ENCODE assay signal across 18 cellular contexts in the genomic region with DNA sequence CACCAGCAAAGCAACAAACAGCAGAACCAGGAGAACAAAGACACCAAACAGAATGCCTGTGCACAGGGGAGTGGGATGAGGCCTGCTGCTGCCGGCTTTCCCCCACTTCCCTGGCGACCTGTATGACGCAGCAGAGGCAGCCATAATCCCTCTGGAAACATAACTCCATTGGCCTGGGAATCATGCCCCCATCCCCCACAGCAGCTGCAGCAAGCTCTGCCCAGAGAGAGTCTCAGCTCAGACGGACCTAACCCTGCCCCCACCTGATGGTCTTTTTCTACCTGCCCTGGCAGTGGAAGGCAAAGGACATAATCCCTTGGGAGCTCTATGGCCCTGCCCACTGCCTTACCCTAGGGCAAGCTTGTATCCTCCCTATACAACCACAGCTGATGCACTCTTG.
DNase-seq lines count a peak whose midpoint lies in the region; ATAC-seq and TF ChIP-seq lines count a peak whose summit lies in the region.
"Had no signal": no experiment of that assay in that cellular context is flagged by ENCODE, and none has a peak within 500 bp of the region (broad histone marks: within the 10 kb centered on the region; RNA-seq: fewer than 3 reads in every experiment).

No MANE protein-coding gene starts in this region.

- H3K27ac ChIP-seq in endodermal cell (ENCODE audit: low read depth, low read length), result no peak overlapping the region
- no peak overlapping the region for H3K27ac ChIP-seq in aorta (ENCODE audit: low read depth in 1 of 2, low read length in 2 of 2)

- no peaks in the 10 kb centered on the region for H3K9me3 ChIP-seq in endodermal cell (ENCODE audit: control insufficient read depth, low read length)
- H3K9me3 ChIP-seq in aorta (ENCODE audit: control insufficient read depth, low read length), result no peaks in the 10 kb centered on the region

- no peak overlapping the region for H3K9ac ChIP-seq in endodermal cell (ENCODE audit: extremely low read depth, low read length, poor library complexity, severe bottlenecking)

- H3K36me3 ChIP-seq in endodermal cell (ENCODE audit: control insufficient read depth, insufficient read depth, low read length) (no peaks in the 10 kb centered on the region), aorta (ENCODE audit: control insufficient read depth in 1 of 2, insufficient read depth in 2 of 2, low read length in 1 of 2) (no peaks in the 10 kb centered on the region)

- H3K4me1 Mint-ChIP-seq in endodermal cell, result peaks cover 10% of the 10 kb centered on the region
- H3K4me1 Mint-ChIP-seq: B cell; CD4-positive, CD25-positive, alpha-beta regulatory T cell had no signal

- no peak for TF ChIP-seq CTCF in endodermal cell (conservative IDR thresholded peaks at IDR 0.05)

- peaks cover 8% of the 10 kb centered on the region for H3K36me3 Mint-ChIP-seq in endodermal cell (ENCODE audit: low read depth)
- H3K36me3 Mint-ChIP-seq: CD4-positive, CD25-positive, alpha-beta regulatory T cell had no signal

- H3K9me3 Mint-ChIP-seq in endodermal cell, result peaks cover 7% of the 10 kb centered on the region

- H3K27me3 ChIP-seq in endodermal cell (ENCODE audit: control insufficient read depth, insufficient read depth, low read length, poor library complexity, severe bottlenecking) (no peaks in the 10 kb centered on the region), aorta (ENCODE audit: control insufficient read depth in 1 of 2, insufficient read depth in 2 of 2, low read length in 1 of 2) (no peaks in the 10 kb centered on the region)

- no peak for ATAC-seq in GM18498 (IDR thresholded peaks at IDR 0.05; ENCODE audit: unreplicated experiment)
- ATAC-seq in aorta (ENCODE audit: low FRiP score), result no peak
- ATAC-seq: PC-3 had no signal

- H3K4me3 Mint-ChIP-seq in endodermal cell, result no peak overlapping the region
- H3K4me3 Mint-ChIP-seq: B cell; CD4-positive, CD25-positive, alpha-beta regulatory T cell; T-helper 1 cell treated with Interleukin-12 subunit alpha and Interleukin-12 subunit beta and Interleukin-4 antibody, amounts not matched to agents 30 μg/mL and 1 μg/mL, for 36 hours had no signal

- no peak overlapping the region for H3K4me3 ChIP-seq in endodermal cell (ENCODE audit: low read length)
- no peak overlapping the region for H3K4me3 ChIP-seq in aorta (ENCODE audit: low read length in 2 of 2)

- H3K4me1 ChIP-seq in endodermal cell (ENCODE audit: control insufficient read depth, insufficient read depth, low read length) (no peaks in the 10 kb centered on the region), aorta (ENCODE audit: control insufficient read depth in 1 of 2, insufficient read depth in 2 of 2, low read length in 2 of 2) (no peaks in the 10 kb centered on the region)
- H3K4me1 ChIP-seq: Caco-2 had no signal

- H3K27me3 Mint-ChIP-seq in endodermal cell (ENCODE audit: insufficient read depth), result peaks cover 4% of the 10 kb centered on the region

- DNase-seq in NCI-H1417 (lab: John Stamatoyannopoulos, UW) (peak in 2 of 3 experiments; percentile 14 to 35), NCI-H1417 treated with DMSO at 0.1 percent for 48 hours (lab: John Stamatoyannopoulos, UW) (no peak), COLO668 (lab: John Stamatoyannopoulos, UW; ENCODE audit: unreplicated experiment) (peak; percentile 30), NCI-H510A treated with DMSO at 0.1 percent for 48 hours (lab: John Stamatoyannopoulos, UW) (peak; percentile 12), endodermal cell (no peak), aorta (no peak), C1 segment of cervical spinal cord (lab: John Stamatoyannopoulos, UW) (no peak)
- DNase-seq: Caco-2; CD4-positive, CD25-positive, alpha-beta regulatory T cell; KG1; NCI-H1105 treated with DMSO at 0.1 percent for 48 hours; NCI-H2029; NCI-H526 treated with DMSO at 0.1 percent for 48 hours; PC-3; RPMI8226 had no signal

- intact Hi-C loops in aorta (cut with DNase I), result no loop called here

- H3K27ac Mint-ChIP-seq in endodermal cell, result peak overlapping the region; percentile 50
- H3K27ac Mint-ChIP-seq: B cell; CD4-positive, CD25-positive, alpha-beta regulatory T cell; T-helper 1 cell treated with Interleukin-12 subunit alpha and Interleukin-12 subunit beta and Interleukin-4 antibody, amounts not matched to agents 30 μg/mL and 1 μg/mL, for 36 hours had no signal

- 86% methylated on average over 4 of the region's 4 CpGs; no CpG with 5 or more reads in 1 of the 2 experiments for WGBS in endodermal cell (ENCODE audit: insufficient coverage in 1 of 2, insufficient read length in 1 of 2), 2 experiments
- WGBS in aorta, 2 donors, result 78 to 79% methylated on average over 4 of the region's 4 CpGs

Comparison
In these comparisons a context has a peak if more than half of its experiments do, and no peak if none do; other contexts are left out.
1. DNase-seq: peak in NCI-H1417 (2 of 3), COLO668 (single experiment) and NCI-H510A treated with DMSO at 0.1 percent for 48 hours (single experiment); none in NCI-H1417 treated with DMSO at 0.1 percent for 48 hours (single experiment), endodermal cell (single experiment), aorta (0 of 2) and C1 segment of cervical spinal cord (0 of 14).